Comparison of ENCODE assay signal across 11 cellular contexts in genomic region chr5:179605026-179605833, GRCh38. TPM values are rescaled to one million over a fixed set of nuclear protein-coding genes. Genes with fewer than 3 reads are reported as not detected.
DNase-seq lines count a peak whose midpoint lies in the region; ATAC-seq and TF ChIP-seq lines count a peak whose summit lies in the region.
"Had no signal": no experiment of that assay in that cellular context is flagged by ENCODE, and none has a peak within 500 bp of the region (broad histone marks: within the 10 kb centered on the region; RNA-seq: fewer than 3 reads in every experiment).

No MANE protein-coding gene starts in this region.

- no peaks in the 10 kb centered on the region for H3K27me3 Mint-ChIP-seq in natural killer cell (ENCODE audit: low read depth in 2 of 2)
- no peaks in the 10 kb centered on the region for H3K27me3 Mint-ChIP-seq in natural killer cell treated with Interleukin-12 subunit alpha and Interleukin-12 subunit beta and Interleukin-15 and Interleukin-18, amount 100 ng/mL, for 72 hours
- peaks cover 47% of the 10 kb centered on the region for H3K27me3 Mint-ChIP-seq in endothelial cell (ENCODE audit: unreplicated experiment)
- H3K27me3 Mint-ChIP-seq in naive B cell = no peaks in the 10 kb centered on the region

- intact Hi-C loops in natural killer cell (cut with micrococcal nuclease) = no loop called here

- peak overlapping the region; percentile 58 to 59 for H3K27ac Mint-ChIP-seq in natural killer cell
- peak overlapping the region in 1 of 2 donors; percentile 53 for H3K27ac Mint-ChIP-seq in natural killer cell treated with Interleukin-12 subunit alpha and Interleukin-12 subunit beta and Interleukin-15 and Interleukin-18, amount 100 ng/mL, for 72 hours
- peak overlapping the region; percentile 8 for H3K27ac Mint-ChIP-seq in endothelial cell (ENCODE audit: unreplicated experiment)
- peak overlapping the region in 5 of 6 donors; percentile 36 to 83 (median 57) for H3K27ac Mint-ChIP-seq in naive B cell

- DNase-seq in natural killer cell (no peak), endothelial cell (ENCODE audit: low spot score) (no peak), naive B cell (no peak), NCI-H524 treated with DMSO at 0.1 percent for 48 hours (lab: John Stamatoyannopoulos, UW) (no peak), GM19240 (ENCODE audit: insufficient read length, low spot score) (no peak), COLO668 (lab: John Stamatoyannopoulos, UW; ENCODE audit: unreplicated experiment) (no peak)
- DNase-seq in natural killer cell treated with Interleukin-12 subunit alpha and Interleukin-12 subunit beta and Interleukin-15 and Interleukin-18, amount 100 ng/mL, for 72 hours (ENCODE audit: low spot score) = no peak
- DNase-seq: H7, MV-4-11, T1000 had no signal

- ATAC-seq in natural killer cell = no peak
- ATAC-seq in natural killer cell treated with Interleukin-12 subunit alpha and Interleukin-12 subunit beta and Interleukin-15 and Interleukin-18, amount 100 ng/mL, for 72 hours = no peak
- no peak for ATAC-seq in naive B cell (ENCODE audit: low read depth in 2 of 2)
- no peak for ATAC-seq in GM21619 (IDR thresholded peaks at IDR 0.05; ENCODE audit: unreplicated experiment)

- H3K36me3 Mint-ChIP-seq in natural killer cell = peaks cover 8% of the 10 kb centered on the region
- H3K36me3 Mint-ChIP-seq in natural killer cell treated with Interleukin-12 subunit alpha and Interleukin-12 subunit beta and Interleukin-15 and Interleukin-18, amount 100 ng/mL, for 72 hours = peaks cover 8% of the 10 kb centered on the region
- H3K36me3 Mint-ChIP-seq in endothelial cell (ENCODE audit: low read depth, unreplicated experiment) = peaks cover 37% of the 10 kb centered on the region
- peaks cover 9 to 12% of the 10 kb centered on the region in 2 donors for H3K36me3 Mint-ChIP-seq in naive B cell

- no peaks in the 10 kb centered on the region for H3K9me3 Mint-ChIP-seq in natural killer cell
- no peaks in the 10 kb centered on the region for H3K9me3 Mint-ChIP-seq in natural killer cell treated with Interleukin-12 subunit alpha and Interleukin-12 subunit beta and Interleukin-15 and Interleukin-18, amount 100 ng/mL, for 72 hours
- no peaks in the 10 kb centered on the region for H3K9me3 Mint-ChIP-seq in endothelial cell (ENCODE audit: unreplicated experiment)
- no peaks in the 10 kb centered on the region for H3K9me3 Mint-ChIP-seq in naive B cell

- TF ChIP-seq CTCF in natural killer cell (IDR thresholded peaks at IDR 0.05) = no peak
- TF ChIP-seq CTCF in endothelial cell (IDR thresholded peaks at IDR 0.05; ENCODE audit: unreplicated experiment) = no peak

- no peak overlapping the region for H3K4me3 Mint-ChIP-seq in natural killer cell
- H3K4me3 Mint-ChIP-seq in natural killer cell treated with Interleukin-12 subunit alpha and Interleukin-12 subunit beta and Interleukin-15 and Interleukin-18, amount 100 ng/mL, for 72 hours = no peak overlapping the region
- no peak overlapping the region for H3K4me3 Mint-ChIP-seq in endothelial cell (ENCODE audit: unreplicated experiment)
- no peak overlapping the region for H3K4me3 Mint-ChIP-seq in naive B cell

- H3K4me1 Mint-ChIP-seq in natural killer cell (peaks cover 9 to 10% of the 10 kb centered on the region in 2 donors), endothelial cell (ENCODE audit: unreplicated experiment) (peaks cover 10% of the 10 kb centered on the region), naive B cell (peaks cover 0 to 8% (median 2%) of the 10 kb centered on the region in 3 donors)
- peaks cover 8 to 15% of the 10 kb centered on the region in 2 donors for H3K4me1 Mint-ChIP-seq in natural killer cell treated with Interleukin-12 subunit alpha and Interleukin-12 subunit beta and Interleukin-15 and Interleukin-18, amount 100 ng/mL, for 72 hours (ENCODE audit: low read depth in 2 of 2)

RNA-seq across cellular contexts. Expression of gene HNRNPH1, which starts 18.2 kb away (rescaled TPM):
- total RNA-seq in natural killer cell (1,000 to 10,000 TPM; 1,749 to 2,212 (median 1,853) TPM), endothelial cell (ENCODE audit: unreplicated experiment) (852 TPM)
- 1,000 to 10,000 TPM in 1 of 2 donors, 100 to 1,000 TPM in 1; 874 to 1,296 TPM for total RNA-seq in natural killer cell treated with Interleukin-12 subunit alpha and Interleukin-12 subunit beta and Interleukin-15 and Interleukin-18, amount 100 ng/mL, for 72 hours
- polyA plus RNA-seq in naive B cell (ENCODE audit: low read depth in 6 of 6) = 100 to 1,000 TPM in 4 of 6 donors, 10 to 100 TPM in 2; 21.4 to 139 (median 111) TPM

RNA-seq across cellular contexts. Expression of gene RUFY1, which starts 54.9 kb away (rescaled TPM):
- 10 to 100 TPM; 40.4 to 48.7 (median 46.6) TPM for total RNA-seq in natural killer cell
- total RNA-seq in natural killer cell treated with Interleukin-12 subunit alpha and Interleukin-12 subunit beta and Interleukin-15 and Interleukin-18, amount 100 ng/mL, for 72 hours = 10 to 100 TPM; 29.2 to 41.0 TPM
- 30.5 TPM for total RNA-seq in endothelial cell (ENCODE audit: unreplicated experiment)
- 10 to 100 TPM; 12.9 to 63.5 (median 42.2) TPM for polyA plus RNA-seq in naive B cell (ENCODE audit: low read depth in 6 of 6)
